ENCODE assay signal across 1 cellular context in genomic region chr2:27663463-27664244, GRCh38.
TF ChIP-seq lines count a peak whose summit lies in the region.

Gene SLC4A1AP, plus strand, starts transcription at chr2:27663889. Its CDS starts 26 bp downstream, at chr2:27663915.
Gene SUPT7L, minus strand, starts transcription at chr2:27663614. Its CDS starts 1,422 bp downstream, at chr2:27662192.

TF ChIP-seq in GM12878, 131 proteins besides CTCF, POLR2A, EP300 and RAD21 (continued from another document):
- no peak for TF ChIP-seq ZNF592 (IDR thresholded peaks at IDR 0.05)
- peak; percentile 32; the same call in 1 of the 2 replicates for TF ChIP-seq IRF5 (IDR thresholded peaks at IDR 0.05; ENCODE audit: borderline replicate concordance)
- peak; percentile 90 for TF ChIP-seq ZNF207 (IDR thresholded peaks at IDR 0.05; ENCODE audit: borderline replicate concordance)
- no peak for TF ChIP-seq ZBTB33 (IDR thresholded peaks at IDR 0.05)
- TF ChIP-seq MTA2 (IDR thresholded peaks at IDR 0.05; ENCODE audit: low read depth): peak; percentile 89
- 0 out of 2 replicates have a peak, but pooled peaks have one; percentile 35 for TF ChIP-seq REST (IDR thresholded peaks at IDR 0.05; ENCODE audit: low read depth, low read length)
- TF ChIP-seq RELB (IDR thresholded peaks at IDR 0.05; ENCODE audit: low read depth): peak; percentile 100
- TF ChIP-seq KAT2A (conservative IDR thresholded peaks at IDR 0.05; ENCODE audit: control insufficient read depth, low read depth, low read length): no peak
- no peak for TF ChIP-seq JUND (IDR thresholded peaks at IDR 0.05; ENCODE audit: low read depth, low read length)
- no peak for TF ChIP-seq BCL3 (IDR thresholded peaks at IDR 0.05; ENCODE audit: borderline replicate concordance, insufficient read depth, low read depth, low read length, poor library complexity, severe bottlenecking)
- no peak for TF ChIP-seq KDM1A (IDR thresholded peaks at IDR 0.05; ENCODE audit: borderline replicate concordance)
- TF ChIP-seq CBX5 (IDR thresholded peaks at IDR 0.05; ENCODE audit: low read depth): peak; percentile 72; the same call in 1 of the 2 replicates
- peak; percentile 66 for TF ChIP-seq BCL11A (IDR thresholded peaks at IDR 0.05; ENCODE audit: low read depth, low read length)
- peak; percentile 57; the same call in 1 of the 2 replicates for TF ChIP-seq PKNOX1 (IDR thresholded peaks at IDR 0.05)
- peak; percentile 41; the same call in 1 of the 2 replicates for TF ChIP-seq SMAD5 (IDR thresholded peaks at IDR 0.05; ENCODE audit: low read depth)
- TF ChIP-seq GABPA (IDR thresholded peaks at IDR 0.05; ENCODE audit: low read depth): peak; percentile 99
- no peak for TF ChIP-seq ASH2L (IDR thresholded peaks at IDR 0.05; ENCODE audit: borderline replicate concordance, low read depth)
- TF ChIP-seq YY1 (IDR thresholded peaks at IDR 0.05; ENCODE audit: low read depth, low read length): peak; percentile 98
- TF ChIP-seq MAX (IDR thresholded peaks at IDR 0.05; ENCODE audit: low read depth, low read length): no peak
- peak; percentile 78 for TF ChIP-seq CREB1 (IDR thresholded peaks at IDR 0.05; ENCODE audit: low read depth)
- peak; percentile 54; the same call in 1 of the 2 replicates for TF ChIP-seq CEBPZ (IDR thresholded peaks at IDR 0.05; ENCODE audit: low read depth, low read length)
